Comparison of ENCODE assay signal across 22 cellular contexts in the genomic region with DNA sequence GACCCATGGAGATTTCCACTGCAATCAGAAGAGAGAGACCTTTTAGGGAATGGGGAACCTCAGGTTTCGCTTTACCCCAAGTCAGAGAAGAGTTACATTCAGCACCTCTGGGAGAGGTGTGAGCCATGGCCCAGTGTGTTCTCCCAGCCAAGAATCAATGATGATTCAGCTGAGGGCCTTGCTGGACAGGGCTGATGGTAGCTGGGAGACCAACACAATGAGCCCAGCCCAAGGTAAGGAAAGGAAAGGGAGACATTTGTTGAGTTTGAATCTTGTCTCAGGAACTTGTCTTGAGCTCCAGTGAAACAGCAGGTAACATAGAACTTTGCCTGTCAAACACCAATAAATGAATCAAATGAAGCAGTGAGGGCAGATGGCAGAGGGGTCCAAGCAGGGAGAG.
"Had no signal": no experiment of that assay in that cellular context is flagged by ENCODE, and none has a peak within 500 bp of the region (broad histone marks: within the 10 kb centered on the region; RNA-seq: fewer than 3 reads in every experiment).

No MANE protein-coding gene starts in this region.

- H3K9me3 ChIP-seq: gastrocnemius medialis, neutrophil had no signal

- DNase-seq: dermis blood vessel endothelial cell; effector memory CD4-positive, alpha-beta T cell; gastrocnemius medialis; head of caudate nucleus; kidney; natural killer cell; stimulated activated CD4-positive, alpha-beta T cell treated with anti-CD3 and anti-CD28 coated beads, Interleukin-12 subunit alpha, Interleukin-12 subunit beta, amount 100 ng/mL, for 4 hours; stimulated activated CD4-positive, alpha-beta T cell treated with anti-CD3 and anti-CD28 coated beads, Interleukin-1b, Interleukin-23, amount 100 ng/mL, for 48 hours; stimulated activated CD4-positive, alpha-beta T cell treated with anti-CD3 and anti-CD28 coated beads, Interleukin-4, amount 100 ng/mL, for 24 hours; stimulated activated naive CD8-positive, alpha-beta T cell treated with anti-CD3 and anti-CD28 coated beads, Interleukin-15, Interleukin-2, amounts not matched to agents 100 U/mL and 50 U/mL, for 24 hours; upper lobe of left lung had no signal

- H3K27me3 ChIP-seq: gastrocnemius medialis, hepatocyte, neutrophil, tibial nerve, upper lobe of left lung had no signal

- H3K9ac ChIP-seq: parathyroid adenoma had no signal

- H3K79me2 ChIP-seq: hepatocyte, parathyroid adenoma had no signal

- H3K4me2 ChIP-seq: hepatocyte, smooth muscle cell had no signal

- H2AFZ ChIP-seq: hepatocyte, parathyroid adenoma had no signal

- ATAC-seq: gastrocnemius medialis; left lobe of liver; natural killer cell; sciatic nerve; stimulated activated memory B cell treated with anti-CD40 and anti-IgM and Interleukin-4, amounts not matched to agents 10 μg/mL and 1 μg/mL and 100 μg/mL, for 72 hours; stimulated activated naive CD8-positive, alpha-beta T cell treated with anti-CD3 and anti-CD28 coated beads, Interleukin-15, Interleukin-2, amounts not matched to agents 100 U/mL and 50 U/mL, for 24 hours had no signal

- H3K36me3 ChIP-seq: gastrocnemius medialis, neutrophil, thoracic aorta, tibial nerve, upper lobe of left lung had no signal

- H3K4me1 ChIP-seq: gastrocnemius medialis, parathyroid adenoma, tibial nerve had no signal

- H3K4me3 ChIP-seq: coronary artery, gastrocnemius medialis, hepatocyte, lung, smooth muscle cell, thoracic aorta, tibial nerve, upper lobe of left lung had no signal

- H3K27ac ChIP-seq: coronary artery, gastrocnemius medialis, hepatocyte, neutrophil, parathyroid adenoma, thoracic aorta, tibial nerve, upper lobe of left lung had no signal
